ENCODE assay signal across 12 cellular contexts in genomic region chr21:39208624-39209333, GRCh38. TPM values are rescaled to one million over a fixed set of nuclear protein-coding genes. Genes with fewer than 3 reads are reported as not detected.
DNase-seq lines count a peak whose midpoint lies in the region; TF ChIP-seq lines count a peak whose summit lies in the region.
"Had no signal": no experiment of that assay in that cellular context is flagged by ENCODE, and none has a peak within 500 bp of the region (broad histone marks: within the 10 kb centered on the region; RNA-seq: fewer than 3 reads in every experiment).

No MANE protein-coding gene starts in this region.

- H3K4me1 ChIP-seq in endodermal cell (ENCODE audit: control insufficient read depth, insufficient read depth, low read length), result no peaks in the 10 kb centered on the region
- H3K4me1 ChIP-seq: right lobe of liver had no signal

- H3K27ac Mint-ChIP-seq in endodermal cell, result peak overlapping the region; percentile 15
- peak overlapping the region; percentile 75 for H3K27ac Mint-ChIP-seq in neural crest cell (ENCODE audit: unreplicated experiment)

- no peak overlapping the region for H3K27ac ChIP-seq in endodermal cell (ENCODE audit: low read depth, low read length)
- H3K27ac ChIP-seq: PC-9, right lobe of liver had no signal

- H3K36me3 ChIP-seq in endodermal cell (ENCODE audit: control insufficient read depth, insufficient read depth, low read length), result peaks cover 90% of the 10 kb centered on the region

- no peak for TF ChIP-seq CTCF in endodermal cell (conservative IDR thresholded peaks at IDR 0.05)
- no peak for TF ChIP-seq CTCF in neural crest cell (conservative IDR thresholded peaks at IDR 0.05)

- H3K27me3 Mint-ChIP-seq in endodermal cell (ENCODE audit: insufficient read depth), result no peaks in the 10 kb centered on the region
- no peaks in the 10 kb centered on the region for H3K27me3 Mint-ChIP-seq in neural crest cell (ENCODE audit: low read depth)

- H3K9me3 Mint-ChIP-seq in endodermal cell (no peaks in the 10 kb centered on the region), neural crest cell (no peaks in the 10 kb centered on the region)

- H3K4me1 Mint-ChIP-seq in endodermal cell (no peaks in the 10 kb centered on the region), neural crest cell (no peaks in the 10 kb centered on the region)

- H3K4me3 Mint-ChIP-seq in endodermal cell (no peak overlapping the region), neural crest cell (no peak overlapping the region)

- H3K4me3 ChIP-seq in endodermal cell (ENCODE audit: low read length), result no peak overlapping the region
- H3K4me3 ChIP-seq: PC-9, right lobe of liver had no signal

- H3K27me3 ChIP-seq in endodermal cell (ENCODE audit: control insufficient read depth, insufficient read depth, low read length, poor library complexity, severe bottlenecking), result no peaks in the 10 kb centered on the region
- H3K27me3 ChIP-seq: right lobe of liver had no signal

- H3K36me3 Mint-ChIP-seq in endodermal cell (ENCODE audit: low read depth), result peaks cover 67% of the 10 kb centered on the region
- H3K36me3 Mint-ChIP-seq in neural crest cell (ENCODE audit: low read depth), result peaks cover 18% of the 10 kb centered on the region

- no peaks in the 10 kb centered on the region for H3K9me3 ChIP-seq in endodermal cell (ENCODE audit: control insufficient read depth, low read length)
- H3K9me3 ChIP-seq: right lobe of liver had no signal

- no peak overlapping the region for H3K9ac ChIP-seq in endodermal cell (ENCODE audit: extremely low read depth, low read length, poor library complexity, severe bottlenecking)

- DNase-seq in ELF-1 (ENCODE audit: low read depth, low spot score) (peak; percentile 9), OCI-M1 (lab: John Stamatoyannopoulos, UW) (peak; percentile 99), endodermal cell (no peak), neural crest cell (ENCODE audit: low read depth, low spot score) (no peak), NOMO-1 treated with DMSO at 0.1 percent for 48 hours (lab: John Stamatoyannopoulos, UW; ENCODE audit: unreplicated experiment) (no peak), NCI-H446 (lab: John Stamatoyannopoulos, UW) (no peak), UCSD-AML1 (lab: John Stamatoyannopoulos, UW; ENCODE audit: unreplicated experiment) (no peak)
- DNase-seq: activated CD8-positive, alpha-beta memory T cell treated with anti-CD3 and anti-CD28 coated beads for 24 hours; NCI-H1092; NCI-H446 treated with DMSO at 0.1 percent for 48 hours; PC-9; right lobe of liver had no signal

- 95 to 96% methylated on average over 4 to 6 of the region's 6 CpGs for WGBS in endodermal cell (ENCODE audit: insufficient coverage in 1 of 2, insufficient read length in 1 of 2), 2 experiments

RNA-seq across cellular contexts. Expression of gene PSMG1, which starts 25.5 kb away (rescaled TPM):
- 10 to 100 TPM; 47.3 to 52.6 TPM for total RNA-seq in endodermal cell
- 60.5 TPM for polyA plus RNA-seq in endodermal cell (2013, experiment 1 of 2)
- polyA plus RNA-seq in endodermal cell (2013, experiment 2 of 2), result 51.5 TPM
- total RNA-seq in neural crest cell, result 71.2 and 76.4 TPM in 2 replicates

Comparison
In these comparisons a context has a peak if more than half of its experiments do, and no peak if none do; other contexts are left out.
1. DNase-seq: peak in ELF-1 (single experiment) and OCI-M1 (single experiment); none in endodermal cell (single experiment), neural crest cell (single experiment), NOMO-1 treated with DMSO at 0.1 percent for 48 hours (single experiment), NCI-H446 (0 of 2) and UCSD-AML1 (single experiment).